ENCODE assay signal across 16 cellular contexts in genomic region chr10:49457686-49458085, GRCh38.
"Had no signal": no experiment of that assay in that cellular context is flagged by ENCODE, and none has a peak within 500 bp of the region (broad histone marks: within the 10 kb centered on the region; RNA-seq: fewer than 3 reads in every experiment).

No MANE protein-coding gene starts in this region.

- H3K27ac ChIP-seq: cardiac muscle cell, esophagus muscularis mucosa, lower lobe of right lung, neural progenitor cell, ovary, thoracic aorta had no signal

- H2AFZ ChIP-seq: neural progenitor cell had no signal

- ATAC-seq: activated T-helper 17 cell treated with anti-CD3 and anti-CD28 coated beads, Interleukin-2, amount 50 U/mL, for 72 hours; left cardiac atrium; lower lobe of right lung; sciatic nerve; stimulated activated effector memory CD8-positive, alpha-beta T cell treated with anti-CD3 and anti-CD28 coated beads, Interleukin-12 subunit alpha, Interleukin-12 subunit beta, amount 100 ng/mL, for 72 hours had no signal

- H3K4me3 Mint-ChIP-seq: activated T-helper 17 cell treated with anti-CD3 and anti-CD28 coated beads, Interleukin-2, amount 50 U/mL, for 72 hours; neural progenitor cell; stimulated activated effector memory CD8-positive, alpha-beta T cell treated with anti-CD3 and anti-CD28 coated beads, Interleukin-12 subunit alpha, Interleukin-12 subunit beta, amount 100 ng/mL, for 72 hours had no signal

- H3K4me2 ChIP-seq: neural progenitor cell had no signal

- H3K4me1 Mint-ChIP-seq: activated T-helper 17 cell treated with anti-CD3 and anti-CD28 coated beads, Interleukin-2, amount 50 U/mL, for 72 hours; neural progenitor cell; stimulated activated effector memory CD8-positive, alpha-beta T cell treated with anti-CD3 and anti-CD28 coated beads, Interleukin-12 subunit alpha, Interleukin-12 subunit beta, amount 100 ng/mL, for 72 hours had no signal

- H3K27me3 Mint-ChIP-seq: activated T-helper 17 cell treated with anti-CD3 and anti-CD28 coated beads, Interleukin-2, amount 50 U/mL, for 72 hours had no signal

- H3K4me3 ChIP-seq: cardiac muscle cell, esophagus muscularis mucosa, lower lobe of right lung, neural progenitor cell, ovary, thoracic aorta had no signal

- H3K4me1 ChIP-seq: esophagus muscularis mucosa, lower lobe of right lung, neural progenitor cell had no signal

- H3K27ac Mint-ChIP-seq: activated T-helper 17 cell treated with anti-CD3 and anti-CD28 coated beads, Interleukin-2, amount 50 U/mL, for 72 hours; neural progenitor cell; stimulated activated effector memory CD8-positive, alpha-beta T cell treated with anti-CD3 and anti-CD28 coated beads, Interleukin-12 subunit alpha, Interleukin-12 subunit beta, amount 100 ng/mL, for 72 hours had no signal

- DNase-seq: activated CD4-positive, alpha-beta T cell treated with anti-CD3 and anti-CD28 coated beads, Interleukin-2, amount 50 U/mL, for 48 hours; activated CD4-positive, CD25-positive, alpha-beta regulatory T cell treated with anti-CD3 and anti-CD28 coated beads, Interleukin-2, amount 50 U/mL, for 72 hours; activated naive CD4-positive, alpha-beta T cell treated with Interleukin-2 at 50 U/mL for 16 hours; head of caudate nucleus; left cardiac atrium; lower lobe of right lung; midbrain; ovary; stimulated activated CD4-positive, alpha-beta T cell treated with anti-CD3 and anti-CD28 coated beads, Interleukin-2, amount 100 ng/mL, for 24 hours had no signal

- H3K36me3 ChIP-seq: cardiac muscle cell, ovary had no signal

- H3K9ac ChIP-seq: neural progenitor cell had no signal

- H3K27me3 ChIP-seq: cardiac muscle cell, esophagus muscularis mucosa, neural progenitor cell, ovary had no signal
